ENCODE assay signal across 19 cellular contexts in the genomic region with DNA sequence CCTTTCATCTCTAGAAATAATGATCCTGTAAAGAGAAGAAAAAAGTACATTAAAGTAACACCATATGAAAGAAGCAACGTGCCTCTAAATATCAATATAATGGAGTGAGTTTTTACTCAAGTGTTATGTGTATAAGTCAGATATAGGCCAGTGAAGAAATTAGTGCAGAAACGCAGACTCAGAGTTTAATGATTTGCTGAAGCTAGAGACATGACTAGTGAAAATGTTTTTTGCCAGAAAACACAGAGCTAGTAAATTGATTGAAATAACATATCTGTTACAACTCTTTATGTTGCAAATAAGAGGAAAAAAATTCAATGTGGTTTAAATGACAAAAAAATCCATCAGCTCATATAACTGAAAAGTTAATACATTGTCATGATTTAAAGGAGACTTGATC.
"Had no signal": no experiment of that assay in that cellular context is flagged by ENCODE, and none has a peak within 500 bp of the region (broad histone marks: within the 10 kb centered on the region; RNA-seq: fewer than 3 reads in every experiment).

No MANE protein-coding gene starts in this region.

- H3K4me3 ChIP-seq: K562 had no signal

- H3K27ac Mint-ChIP-seq: activated CD4-positive, alpha-beta memory T cell treated with anti-CD3 and anti-CD28 coated beads for 36 hours; activated CD4-positive, alpha-beta T cell treated with anti-CD3 and anti-CD28 coated beads, Interleukin-2, amount 10 ng/mL, durations not matched to agents 7 days and 5 days; activated naive CD4-positive, alpha-beta T cell treated with anti-CD3 and anti-CD28 coated beads, Interleukin-2, amount 10 ng/mL, durations not matched to agents 7 days and 5 days; activated naive CD8-positive, alpha-beta T cell treated with anti-CD3 and anti-CD28 coated beads for 36 hours had no signal

- H3K9me3 ChIP-seq: SK-N-SH had no signal

- H3K4me2 ChIP-seq: SK-N-SH had no signal

- H3K4me3 Mint-ChIP-seq: activated CD4-positive, alpha-beta memory T cell treated with anti-CD3 and anti-CD28 coated beads for 36 hours; activated CD4-positive, alpha-beta T cell treated with anti-CD3 and anti-CD28 coated beads, Interleukin-2, amount 10 ng/mL, durations not matched to agents 7 days and 5 days; activated naive CD4-positive, alpha-beta T cell treated with anti-CD3 and anti-CD28 coated beads, Interleukin-2, amount 10 ng/mL, durations not matched to agents 7 days and 5 days; activated naive CD8-positive, alpha-beta T cell treated with anti-CD3 and anti-CD28 coated beads for 36 hours; activated T-cell treated with anti-CD3 and anti-CD28 coated beads, Interleukin-2, amount 50 U/mL, for 4 hours had no signal

- H3K36me3 Mint-ChIP-seq: activated CD4-positive, alpha-beta memory T cell treated with anti-CD3 and anti-CD28 coated beads for 36 hours; activated naive CD4-positive, alpha-beta T cell treated with anti-CD3 and anti-CD28 coated beads, Interleukin-2, amount 10 ng/mL, durations not matched to agents 7 days and 5 days; activated naive CD8-positive, alpha-beta T cell treated with anti-CD3 and anti-CD28 coated beads for 36 hours had no signal

- H3K27ac ChIP-seq: VCaP had no signal

- H3K9me2 ChIP-seq: SK-N-SH had no signal

- H3K27me3 Mint-ChIP-seq: activated CD4-positive, alpha-beta memory T cell treated with anti-CD3 and anti-CD28 coated beads for 36 hours; activated CD4-positive, alpha-beta T cell treated with anti-CD3 and anti-CD28 coated beads, Interleukin-2, amount 10 ng/mL, durations not matched to agents 7 days and 5 days; activated naive CD4-positive, alpha-beta T cell treated with anti-CD3 and anti-CD28 coated beads, Interleukin-2, amount 10 ng/mL, durations not matched to agents 7 days and 5 days; activated naive CD8-positive, alpha-beta T cell treated with anti-CD3 and anti-CD28 coated beads for 36 hours had no signal

- DNase-seq: activated CD4-positive, alpha-beta memory T cell treated with anti-CD3 and anti-CD28 coated beads for 36 hours; activated CD4-positive, alpha-beta T cell treated with anti-CD3 and anti-CD28 coated beads, Interleukin-2, amount 10 ng/mL, durations not matched to agents 7 days and 5 days; activated CD4-positive, CD25-positive, alpha-beta regulatory T cell; activated CD8-positive, alpha-beta memory T cell treated with anti-CD3 and anti-CD28 coated beads for 24 hours; activated effector memory CD4-positive, alpha-beta T cell treated with anti-CD3 and anti-CD28 coated beads, Interleukin-2, amount 50 U/mL, for 16 hours; activated naive CD4-positive, alpha-beta T cell treated with anti-CD3 and anti-CD28 coated beads, Interleukin-2, amount 10 ng/mL, durations not matched to agents 7 days and 5 days; activated naive CD8-positive, alpha-beta T cell treated with anti-CD3 and anti-CD28 coated beads for 36 hours; activated T-cell treated with anti-CD3 and anti-CD28 coated beads, Interleukin-2, amount 50 U/mL, for 4 hours; central memory CD4-positive, alpha-beta T cell; Karpas-422; NCI-H1105 treated with DMSO at 0.1 percent for 48 hours; NCI-H1436 treated with DMSO at 0.1 percent for 48 hours; NCI-H187; NCI-H2081; NCI-H510A treated with DMSO at 0.1 percent for 48 hours; SK-N-SH; T-helper 1 cell had no signal

- H3K4me1 Mint-ChIP-seq: activated CD4-positive, alpha-beta T cell treated with anti-CD3 and anti-CD28 coated beads, Interleukin-2, amount 10 ng/mL, durations not matched to agents 7 days and 5 days; activated naive CD4-positive, alpha-beta T cell treated with anti-CD3 and anti-CD28 coated beads, Interleukin-2, amount 10 ng/mL, durations not matched to agents 7 days and 5 days; activated naive CD8-positive, alpha-beta T cell treated with anti-CD3 and anti-CD28 coated beads for 36 hours had no signal
